ENCODE assay signal across 11 cellular contexts in genomic region chr20:47296950-47297349, GRCh38. TPM values are rescaled to one million over a fixed set of nuclear protein-coding genes. Genes with fewer than 3 reads are reported as not detected.
DNase-seq lines count a peak whose midpoint lies in the region; ATAC-seq and TF ChIP-seq lines count a peak whose summit lies in the region.
"Had no signal": no experiment of that assay in that cellular context is flagged by ENCODE, and none has a peak within 500 bp of the region (broad histone marks: within the 10 kb centered on the region; RNA-seq: fewer than 3 reads in every experiment).

No MANE protein-coding gene starts in this region.

- no peak overlapping the region for H3K4me3 ChIP-seq in Panc1 (ENCODE audit: low read depth in 2 of 2, low read length in 2 of 2)
- no peak overlapping the region for H3K4me3 ChIP-seq in fibroblast of villous mesenchyme (ENCODE audit: low read depth, low read length)
- no peak overlapping the region for H3K4me3 ChIP-seq in stomach smooth muscle (ENCODE audit: low read length in 2 of 2)

- CTCF ChIA-PET in Panc1 (lab: Charles Lee) = interaction anchor here (1.0 to 2.3 kb wide), 2 partner anchors 32 to 87 kb away, joined by 3 to 12 read pairs; no protein-coding TSS in a partner anchor

- no peaks in the 10 kb centered on the region for H3K27me3 ChIP-seq in Panc1 (ENCODE audit: control insufficient read depth, insufficient read depth, low read length)
- H3K27me3 ChIP-seq in stomach smooth muscle (ENCODE audit: control insufficient read depth in 1 of 2, insufficient read depth in 2 of 2, low read length in 2 of 2) = no peaks in the 10 kb centered on the region

- no peaks in the 10 kb centered on the region for H3K9me3 ChIP-seq in Panc1 (ENCODE audit: control insufficient read depth, insufficient read depth, low read depth, low read length)
- H3K9me3 ChIP-seq in stomach smooth muscle (ENCODE audit: control insufficient read depth in 2 of 2, low read length in 2 of 2) = no peaks in the 10 kb centered on the region

- H3K9ac ChIP-seq in stomach smooth muscle (ENCODE audit: low read length in 2 of 2) = no peak overlapping the region

- no peaks in the 10 kb centered on the region for H3K27me3 Mint-ChIP-seq in stimulated activated naive B cell treated with anti-CD40 and anti-IgM and Interleukin-4, amounts not matched to agents 10 μg/mL and 1 μg/mL and 100 μg/mL, for 72 hours
- no peaks in the 10 kb centered on the region for H3K27me3 Mint-ChIP-seq in activated T-helper 2 cell treated with anti-CD3 and anti-CD28 coated beads, Interferon-gamma antibody, Interleukin-2, Interleukin-4, amounts not matched to agents 10 μg/mL and 5 μg/mL and 100 μg/mL, durations not matched to agents 14 hours and 24 hours and 36 hours (ENCODE audit: low read depth)

- DNase-seq in activated effector memory CD4-positive, alpha-beta T cell treated with anti-CD3 and anti-CD28 coated beads, Interleukin-2, amount 50 U/mL, for 16 hours = peak; percentile 45
- DNase-seq in activated effector memory CD4-positive, alpha-beta T cell treated with Interleukin-2 at 50 U/mL for 16 hours = no peak
- no peak for DNase-seq in Panc1 (ENCODE audit: low read depth, low spot score)
- peak; percentile 25 for DNase-seq in fibroblast of villous mesenchyme (ENCODE audit: low read depth)
- no peak for DNase-seq in stimulated activated naive B cell treated with anti-CD40 and anti-IgM and Interleukin-4, amounts not matched to agents 10 μg/mL and 1 μg/mL and 100 μg/mL, for 72 hours
- DNase-seq in activated T-helper 2 cell treated with anti-CD3 and anti-CD28 coated beads, Interferon-gamma antibody, Interleukin-2, Interleukin-4, amounts not matched to agents 10 μg/mL and 5 μg/mL and 100 μg/mL, durations not matched to agents 14 hours and 24 hours and 36 hours (ENCODE audit: low spot score) = no peak
- DNase-seq: MM.1S, NCI-H510A treated with DMSO at 0.1 percent for 48 hours, T-helper 9 cell had no signal

- H3K27ac ChIP-seq in Panc1 (ENCODE audit: low read length) = peak overlapping the region; percentile 87
- H3K27ac ChIP-seq in stomach smooth muscle (ENCODE audit: low read length) = peak overlapping the region; percentile 49

- H3K4me1 ChIP-seq in Panc1 (ENCODE audit: control insufficient read depth, insufficient read depth, low read length) = peaks cover 15% of the 10 kb centered on the region
- peaks cover 4% of the 10 kb centered on the region for H3K4me1 ChIP-seq in stomach smooth muscle (ENCODE audit: control insufficient read depth, insufficient read depth, low read length)

- ATAC-seq in Panc1 (no peak), HG03457 (IDR thresholded peaks at IDR 0.05; ENCODE audit: unreplicated experiment) (no peak)
- ATAC-seq in stimulated activated naive B cell treated with anti-CD40 and anti-IgM and Interleukin-4, amounts not matched to agents 10 μg/mL and 1 μg/mL and 100 μg/mL, for 72 hours (replicated peaks) = no peak

- TF ChIP-seq CTCF in Panc1 (IDR thresholded peaks at IDR 0.05) (peak; percentile 63; the same call in 1 of the 2 replicates), fibroblast of villous mesenchyme (IDR thresholded peaks at IDR 0.05; ENCODE audit: insufficient read depth, low read depth, low read length) (peak; percentile 19)

- intact Hi-C loops in Panc1 (cut with micrococcal nuclease; ENCODE audit: unreplicated experiment) = no loop called here
- intact Hi-C loops in activated T-helper 2 cell treated with anti-CD3 and anti-CD28 coated beads, Interferon-gamma antibody, Interleukin-2, Interleukin-4, amounts not matched to agents 10 μg/mL and 5 μg/mL and 100 μg/mL, durations not matched to agents 14 hours and 24 hours and 36 hours (cut with micrococcal nuclease) = no loop called here

- H3K36me3 ChIP-seq in Panc1 (ENCODE audit: control insufficient read depth, insufficient read depth, low read length) (peaks cover 18% of the 10 kb centered on the region), stomach smooth muscle (ENCODE audit: control insufficient read depth in 2 of 2, insufficient read depth in 2 of 2, low read length in 2 of 2) (peaks cover 11 to 24% of the 10 kb centered on the region in 2 donors)

- H3K36me3 Mint-ChIP-seq in stimulated activated naive B cell treated with anti-CD40 and anti-IgM and Interleukin-4, amounts not matched to agents 10 μg/mL and 1 μg/mL and 100 μg/mL, for 72 hours = peaks cover 34 to 62% of the 10 kb centered on the region in 2 donors
- peaks cover 79% of the 10 kb centered on the region for H3K36me3 Mint-ChIP-seq in activated T-helper 2 cell treated with anti-CD3 and anti-CD28 coated beads, Interferon-gamma antibody, Interleukin-2, Interleukin-4, amounts not matched to agents 10 μg/mL and 5 μg/mL and 100 μg/mL, durations not matched to agents 14 hours and 24 hours and 36 hours (ENCODE audit: low read depth)

- no peak overlapping the region for H3K27ac Mint-ChIP-seq in stimulated activated naive B cell treated with anti-CD40 and anti-IgM and Interleukin-4, amounts not matched to agents 10 μg/mL and 1 μg/mL and 100 μg/mL, for 72 hours
- H3K27ac Mint-ChIP-seq in activated T-helper 2 cell treated with anti-CD3 and anti-CD28 coated beads, Interferon-gamma antibody, Interleukin-2, Interleukin-4, amounts not matched to agents 10 μg/mL and 5 μg/mL and 100 μg/mL, durations not matched to agents 14 hours and 24 hours and 36 hours = no peak overlapping the region

- H3K4me3 Mint-ChIP-seq in stimulated activated naive B cell treated with anti-CD40 and anti-IgM and Interleukin-4, amounts not matched to agents 10 μg/mL and 1 μg/mL and 100 μg/mL, for 72 hours = no peak overlapping the region
- H3K4me3 Mint-ChIP-seq in activated T-helper 2 cell treated with anti-CD3 and anti-CD28 coated beads, Interferon-gamma antibody, Interleukin-2, Interleukin-4, amounts not matched to agents 10 μg/mL and 5 μg/mL and 100 μg/mL, durations not matched to agents 14 hours and 24 hours and 36 hours (ENCODE audit: low read depth) = no peak overlapping the region

- BruUV-seq in Panc1 (replicated peaks; lab: Mats Ljungman, UMichigan) = no TSS peak

- peaks cover 2 to 14% of the 10 kb centered on the region in 2 donors for H3K4me1 Mint-ChIP-seq in stimulated activated naive B cell treated with anti-CD40 and anti-IgM and Interleukin-4, amounts not matched to agents 10 μg/mL and 1 μg/mL and 100 μg/mL, for 72 hours
- peaks cover 18% of the 10 kb centered on the region for H3K4me1 Mint-ChIP-seq in activated T-helper 2 cell treated with anti-CD3 and anti-CD28 coated beads, Interferon-gamma antibody, Interleukin-2, Interleukin-4, amounts not matched to agents 10 μg/mL and 5 μg/mL and 100 μg/mL, durations not matched to agents 14 hours and 24 hours and 36 hours (ENCODE audit: low read depth)

- H3K9me3 Mint-ChIP-seq in stimulated activated naive B cell treated with anti-CD40 and anti-IgM and Interleukin-4, amounts not matched to agents 10 μg/mL and 1 μg/mL and 100 μg/mL, for 72 hours = no peaks in the 10 kb centered on the region
- no peaks in the 10 kb centered on the region for H3K9me3 Mint-ChIP-seq in activated T-helper 2 cell treated with anti-CD3 and anti-CD28 coated beads, Interferon-gamma antibody, Interleukin-2, Interleukin-4, amounts not matched to agents 10 μg/mL and 5 μg/mL and 100 μg/mL, durations not matched to agents 14 hours and 24 hours and 36 hours

- POLR2A ChIA-PET in Panc1 (lab: Charles Lee) = no interaction called here

- in situ Hi-C loops in Panc1 (cut with HindIII; ENCODE audit: low pct_unique_long_range_greater_than_20kb, low sequenced_read_pairs) = no loop called here

RNA-seq across cellular contexts. Expression of gene ZMYND8, which starts 59.5 kb away (rescaled TPM):
- total RNA-seq in Panc1 (2021; ENCODE audit: unreplicated experiment) (50.7 TPM), fibroblast of villous mesenchyme (14.8 and 20.3 TPM in 2 replicates)
- 26.6 TPM for polyA plus RNA-seq in Panc1 (2012; ENCODE audit: insufficient read length)
- 45.7 and 46.7 TPM in 2 replicates for total RNA-seq in activated T-helper 2 cell treated with anti-CD3 and anti-CD28 coated beads, Interferon-gamma antibody, Interleukin-2, Interleukin-4, amounts not matched to agents 10 μg/mL and 5 μg/mL and 100 μg/mL, durations not matched to agents 14 hours and 24 hours and 36 hours

Comparison
In these comparisons a context has a peak if more than half of its experiments do, and no peak if none do; other contexts are left out.
1. DNase-seq: peak in activated effector memory CD4-positive, alpha-beta T cell treated with anti-CD3 and anti-CD28 coated beads, Interleukin-2, amount 50 U/mL, for 16 hours (single experiment) and fibroblast of villous mesenchyme (single experiment); none in activated effector memory CD4-positive, alpha-beta T cell treated with Interleukin-2 at 50 U/mL for 16 hours (single experiment), Panc1 (single experiment), stimulated activated naive B cell treated with anti-CD40 and anti-IgM and Interleukin-4, amounts not matched to agents 10 μg/mL and 1 μg/mL and 100 μg/mL, for 72 hours (single experiment) and activated T-helper 2 cell treated with anti-CD3 and anti-CD28 coated beads, Interferon-gamma antibody, Interleukin-2, Interleukin-4, amounts not matched to agents 10 μg/mL and 5 μg/mL and 100 μg/mL, durations not matched to agents 14 hours and 24 hours and 36 hours (single experiment).